8 cellular contexts compared by ENCODE assay signal in the genomic region with DNA sequence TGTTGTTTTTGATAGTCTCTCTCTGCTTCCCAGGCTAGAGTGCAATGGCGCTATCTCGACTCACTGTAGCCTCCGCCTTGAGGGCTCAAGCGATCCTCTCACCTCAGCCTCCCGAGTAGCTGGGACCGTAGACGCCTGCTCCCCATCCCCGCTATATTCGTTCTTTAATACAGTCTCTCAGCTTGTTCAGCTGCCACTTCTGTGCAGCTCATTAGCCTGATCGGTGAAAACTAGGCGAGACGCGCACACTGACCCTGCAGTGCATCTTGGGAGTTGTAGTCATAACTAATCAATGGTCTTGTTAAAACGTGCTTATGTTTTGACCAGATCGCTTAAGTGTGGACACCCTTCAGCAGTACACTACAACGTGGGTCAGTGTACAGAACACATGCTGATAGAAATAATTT. TPM values are rescaled to one million over a fixed set of nuclear protein-coding genes. Genes with fewer than 3 reads are reported as not detected.
A peak's percentile ranks its signal among the peaks of the same experiment; 100 is the strongest.
DNase-seq lines count a peak whose midpoint lies in the region; ATAC-seq and TF ChIP-seq lines count a peak whose summit lies in the region.

No MANE protein-coding gene starts in this region.

- H3K36me3 Mint-ChIP-seq in naive thymus-derived CD8-positive, alpha-beta T cell, result peaks cover 0 to 50% (median 8%) of the 10 kb centered on the region in 3 donors

- no peaks in the 10 kb centered on the region for H3K9me2 ChIP-seq in OCI-LY1 (ENCODE audit: low read depth, low read length)

- no peaks in the 10 kb centered on the region for H3K27me3 ChIP-seq in HL-60 (ENCODE audit: insufficient read depth, poor library complexity, severe bottlenecking)
- H3K27me3 ChIP-seq in OCI-LY1 (ENCODE audit: insufficient read depth, low read length), result no peaks in the 10 kb centered on the region
- no peaks in the 10 kb centered on the region for H3K27me3 ChIP-seq in transverse colon

- POLR2A ChIA-PET in naive thymus-derived CD8-positive, alpha-beta T cell (lab: Charles Lee), result interaction anchor here (0.7 to 4.6 kb wide), 18 partner anchors 10 to 1851 kb away, joined by 3 to 75 read pairs (median 4); partner anchors contain the start of genes CCDC88A, CFAP36, CLHC1 and MTIF2

- peak; percentile 62 for DNase-seq in DMS114 treated with DMSO at 0.1 percent for 48 hours (lab: John Stamatoyannopoulos, UW; ENCODE audit: unreplicated experiment)
- peak; percentile 51 to 63 for DNase-seq in HL-60 (ENCODE audit: low read depth in 1 of 2, low spot score in 1 of 2)
- peak; percentile 64 to 65 for DNase-seq in activated T-cell treated with anti-CD3 and anti-CD28 coated beads, Interleukin-2, amount 50 U/mL, for 48 hours
- DNase-seq in fibroblast of mammary gland (ENCODE audit: low read depth), result peak; percentile 60
- DNase-seq in naive thymus-derived CD8-positive, alpha-beta T cell, result peak; percentile 23 to 75 (median 53)
- peak; percentile 58 for DNase-seq in transverse colon

- H3K27ac ChIP-seq in HL-60 (replicated peaks) (peak overlapping the region; percentile 99), OCI-LY1 (ENCODE audit: low read depth, low read length, poor library complexity, severe bottlenecking) (peak overlapping the region; percentile 83), transverse colon (peak overlapping the region; percentile 96 to 97 (median 96))

- TF ChIP-seq CTCF in HL-60 (IDR thresholded peaks at IDR 0.05; ENCODE audit: insufficient read depth, low read length) (no peak), OCI-LY1 (IDR thresholded peaks at IDR 0.05; ENCODE audit: low read length) (no peak), fibroblast of mammary gland (conservative IDR thresholded peaks at IDR 0.05; ENCODE audit: control insufficient read depth, insufficient read depth, low read depth, low read length) (no peak), transverse colon (IDR thresholded peaks at IDR 0.05) (no peak)

- peaks cover 44% of the 10 kb centered on the region for H3K36me3 ChIP-seq in OCI-LY1 (ENCODE audit: insufficient read depth, low read length)
- peaks cover 0 to 9% (median 4%) of the 10 kb centered on the region in 4 donors for H3K36me3 ChIP-seq in transverse colon

- no peaks in the 10 kb centered on the region for H3F3A ChIP-seq in OCI-LY1 (ENCODE audit: insufficient read depth, low read length)

- 0 out of 2 replicates have a peak, but pooled peaks cover 2% of the 10 kb centered on the region for H4K20me1 ChIP-seq in OCI-LY1 (ENCODE audit: insufficient read depth, low read length)

- peak overlapping the region; percentile 78 for H3K4me3 ChIP-seq in HL-60 (replicated peaks; ENCODE audit: insufficient read depth, low read length)
- H3K4me3 ChIP-seq in OCI-LY1 (ENCODE audit: low read depth, low read length, poor library complexity, severe bottlenecking), result peak overlapping the region; percentile 98
- H3K4me3 ChIP-seq in fibroblast of mammary gland (ENCODE audit: control insufficient read depth, low read depth, low read length), result peak overlapping the region; percentile 88
- peak overlapping the region; percentile 21 to 93 (median 82) for H3K4me3 ChIP-seq in transverse colon

- peak; percentile 12 for TF ChIP-seq POLR2A in transverse colon (IDR thresholded peaks at IDR 0.05)

- peak; percentile 38 for ATAC-seq in GM19463 (IDR thresholded peaks at IDR 0.05; ENCODE audit: unreplicated experiment)
- peak in 1 of 2 donors; percentile 16 for ATAC-seq in naive thymus-derived CD8-positive, alpha-beta T cell

- H3K4me3 Mint-ChIP-seq in naive thymus-derived CD8-positive, alpha-beta T cell, result no peak overlapping the region

- H3K4me1 Mint-ChIP-seq in naive thymus-derived CD8-positive, alpha-beta T cell, result peaks cover 24 to 63% (median 29%) of the 10 kb centered on the region in 4 donors

- peaks cover 95% of the 10 kb centered on the region for H3K79me2 ChIP-seq in OCI-LY1 (ENCODE audit: insufficient read depth, low read length)

- 0 to 1% methylated on average over 5 to 16 of the region's 16 CpGs for WGBS in transverse colon (ENCODE audit: low coverage in 1 of 2), 2 donors

- in situ Hi-C loops in transverse colon (cut with MboI; ENCODE audit: low pct_ligation_motif_present in 1 of 4, low pct_unique_long_range_greater_than_20kb in 1 of 4, low sequenced_read_pairs in 3 of 4), result no loop called here

- H3K9me3 ChIP-seq in OCI-LY1 (ENCODE audit: low read length) (no peaks in the 10 kb centered on the region), transverse colon (no peaks in the 10 kb centered on the region)

- intact Hi-C loops in transverse colon (cut with DNase I; ENCODE audit: low total_unique reads), result no loop called here

- no peak overlapping the region for H3K27ac Mint-ChIP-seq in naive thymus-derived CD8-positive, alpha-beta T cell

- H3K27me3 Mint-ChIP-seq in naive thymus-derived CD8-positive, alpha-beta T cell, result no peaks in the 10 kb centered on the region

- H3K4me1 ChIP-seq in OCI-LY1 (ENCODE audit: insufficient read depth, low read length, severe bottlenecking) (peaks cover 53% of the 10 kb centered on the region), transverse colon (peaks cover 11 to 44% (median 22%) of the 10 kb centered on the region in 4 donors)

- no peak overlapping the region for H2AFZ ChIP-seq in OCI-LY1 (ENCODE audit: low read length)

- no peaks in the 10 kb centered on the region for H3K9me3 Mint-ChIP-seq in naive thymus-derived CD8-positive, alpha-beta T cell

- TF ChIP-seq EP300 in transverse colon (IDR thresholded peaks at IDR 0.05; ENCODE audit: low read depth), result no peak

- peak overlapping the region; percentile 95 for H3K9ac ChIP-seq in OCI-LY1 (ENCODE audit: low read length)

- H3K4me2 ChIP-seq in OCI-LY1 (ENCODE audit: low read length), result peak overlapping the region; percentile 78

RNA-seq across cellular contexts. Expression of gene PPP4R3B, which starts 1.2 kb away (rescaled TPM):
- 100 to 1,000 TPM; 117 to 118 TPM for total RNA-seq in naive thymus-derived CD8-positive, alpha-beta T cell
- 10 to 100 TPM; 59.2 to 75.2 (median 66.3) TPM for polyA plus RNA-seq in naive thymus-derived CD8-positive, alpha-beta T cell
- 10 to 100 TPM; 59.5 to 79.7 (median 69.8) TPM for total RNA-seq in transverse colon
